ENCODE assay signal across 1 cellular context in the genomic region with DNA sequence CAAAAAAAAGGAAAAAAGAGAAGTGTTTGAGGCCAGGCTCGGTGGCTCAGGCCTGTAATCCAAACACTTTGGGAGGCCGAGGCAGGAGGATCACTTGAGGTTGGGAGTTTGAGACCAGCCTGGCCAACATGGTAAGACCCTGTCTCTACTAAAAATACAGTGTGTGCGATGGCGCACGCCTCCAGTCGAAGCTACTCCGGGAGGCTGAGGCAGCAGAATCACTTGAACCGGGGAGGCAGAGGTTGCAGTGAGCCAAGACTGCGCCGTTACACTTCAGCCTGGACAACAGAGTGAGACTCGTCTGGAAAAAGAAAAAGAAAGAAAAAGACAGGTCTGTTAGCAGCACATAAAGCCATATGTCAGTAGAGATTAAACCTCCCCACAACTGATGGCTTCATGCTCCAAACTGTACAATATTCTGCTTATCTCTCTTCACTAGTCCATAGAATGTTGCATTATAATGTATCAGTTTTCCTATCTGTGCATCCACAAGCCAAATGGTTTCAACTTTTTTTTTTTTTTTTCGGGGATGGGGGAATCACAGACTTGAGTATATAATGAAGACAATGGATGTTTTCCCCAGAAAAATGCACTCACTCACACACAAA.
TF ChIP-seq lines count a peak whose summit lies in the region.

No MANE protein-coding gene starts in this region.

TF ChIP-seq in HepG2, 621 proteins besides CTCF, POLR2A, EP300 and RAD21:
- TF ChIP-seq ZNF770 (CRISPR knock-in tag; IDR thresholded peaks at IDR 0.05), result 0 out of 2 replicates have a peak, but pooled peaks have one; percentile 14
TF ChIP-seq in HepG2: peak in this region for 1; not testable (repeated sequence) for 620.
